21 cellular contexts compared by ENCODE assay signal in genomic region chr4:186878203-186878800, GRCh38.
A peak's percentile ranks its signal among the peaks of the same experiment; 100 is the strongest.
DNase-seq lines count a peak whose midpoint lies in the region; TF ChIP-seq lines count a peak whose summit lies in the region.
"Had no signal": no experiment of that assay in that cellular context is flagged by ENCODE, and none has a peak within 500 bp of the region (broad histone marks: within the 10 kb centered on the region; RNA-seq: fewer than 3 reads in every experiment).

No MANE protein-coding gene starts in this region.

- H3K9me3 ChIP-seq in OCI-LY1 (ENCODE audit: low read length) (peaks cover 7% of the 10 kb centered on the region), endodermal cell (ENCODE audit: control insufficient read depth, low read length) (no peaks in the 10 kb centered on the region)
- H3K9me3 ChIP-seq: SJSA1 had no signal

- no peaks in the 10 kb centered on the region for H3K9me2 ChIP-seq in OCI-LY1 (ENCODE audit: low read depth, low read length)

- H3F3A ChIP-seq in OCI-LY1 (ENCODE audit: insufficient read depth, low read length): no peaks in the 10 kb centered on the region

- H4K20me1 ChIP-seq in OCI-LY1 (ENCODE audit: insufficient read depth, low read length): no peaks in the 10 kb centered on the region
- H4K20me1 ChIP-seq: BLaER1 had no signal

- H3K9me3 Mint-ChIP-seq in glutamatergic neuron (ENCODE audit: unreplicated experiment): peaks cover 3% of the 10 kb centered on the region
- H3K9me3 Mint-ChIP-seq in endodermal cell: peaks cover 8% of the 10 kb centered on the region

- H3K4me1 ChIP-seq in OCI-LY1 (ENCODE audit: insufficient read depth, low read length, severe bottlenecking): peaks cover 14% of the 10 kb centered on the region
- H3K4me1 ChIP-seq in endodermal cell (ENCODE audit: control insufficient read depth, insufficient read depth, low read length): no peaks in the 10 kb centered on the region
- H3K4me1 ChIP-seq: BLaER1 had no signal

- 85 to 100% methylated on average over 1 to 2 of the region's 2 CpGs for WGBS in endodermal cell (ENCODE audit: insufficient coverage in 1 of 2, insufficient read length in 1 of 2), 2 experiments

- TF ChIP-seq CTCF in OCI-LY1 (IDR thresholded peaks at IDR 0.05; ENCODE audit: low read length): no peak
- TF ChIP-seq CTCF in glutamatergic neuron (IDR thresholded peaks at IDR 0.05; ENCODE audit: partially characterized antibody, unreplicated experiment): no peak
- no peak for TF ChIP-seq CTCF in endodermal cell (conservative IDR thresholded peaks at IDR 0.05)

- H3K79me2 ChIP-seq in OCI-LY1 (ENCODE audit: insufficient read depth, low read length): no peaks in the 10 kb centered on the region

- H3K9ac ChIP-seq in OCI-LY1 (ENCODE audit: low read length) (no peak overlapping the region), endodermal cell (ENCODE audit: extremely low read depth, low read length, poor library complexity, severe bottlenecking) (no peak overlapping the region)
- H3K9ac ChIP-seq: BLaER1 had no signal

- H3K4me3 ChIP-seq in OCI-LY1 (ENCODE audit: low read depth, low read length, poor library complexity, severe bottlenecking): no peak overlapping the region
- H3K4me3 ChIP-seq in endodermal cell (ENCODE audit: low read length): no peak overlapping the region
- H3K4me3 ChIP-seq: BLaER1, SJSA1 had no signal

- H3K4me3 Mint-ChIP-seq in glutamatergic neuron (ENCODE audit: unreplicated experiment) (no peak overlapping the region), endodermal cell (no peak overlapping the region)
- H3K4me3 Mint-ChIP-seq: CD4-positive, alpha-beta memory T cell; H9 had no signal

- H3K36me3 Mint-ChIP-seq in glutamatergic neuron (ENCODE audit: unreplicated experiment) (peaks cover 5% of the 10 kb centered on the region), endodermal cell (ENCODE audit: low read depth) (no peaks in the 10 kb centered on the region)
- H3K36me3 Mint-ChIP-seq: CD4-positive, alpha-beta memory T cell had no signal

- no peak overlapping the region for H3K27ac ChIP-seq in OCI-LY1 (ENCODE audit: low read depth, low read length, poor library complexity, severe bottlenecking)
- no peak overlapping the region for H3K27ac ChIP-seq in endodermal cell (ENCODE audit: low read depth, low read length)
- H3K27ac ChIP-seq: BLaER1, RWPE1, SJSA1 had no signal

- no peak overlapping the region for H3K4me2 ChIP-seq in OCI-LY1 (ENCODE audit: low read length)
- H3K4me2 ChIP-seq: BLaER1 had no signal

- H3K36me3 ChIP-seq in OCI-LY1 (ENCODE audit: insufficient read depth, low read length) (no peaks in the 10 kb centered on the region), endodermal cell (ENCODE audit: control insufficient read depth, insufficient read depth, low read length) (no peaks in the 10 kb centered on the region)
- H3K36me3 ChIP-seq: BLaER1, SJSA1 had no signal

- DNase-seq in NCI-H1694 (lab: John Stamatoyannopoulos, UW) (peak; percentile 9), NCI-H1694 treated with DMSO at 0.1 percent for 48 hours (lab: John Stamatoyannopoulos, UW) (no peak), fibroblast of peridontal ligament (ENCODE audit: extremely low read depth) (peak; percentile 84), glutamatergic neuron (no peak), endodermal cell (no peak), NCI-H2081 treated with DMSO at 0.1 percent for 48 hours (lab: John Stamatoyannopoulos, UW) (no peak)
- DNase-seq in stimulated activated CD4-positive, alpha-beta T cell treated with anti-CD3 and anti-CD28 coated beads, Interleukin-2, amount 100 ng/mL, for 48 hours: no peak
- DNase-seq: 8988T; CD4-positive, alpha-beta memory T cell; DMS53; H9; MM.1S; NCI-H1092; NCI-H1436 treated with DMSO at 0.1 percent for 48 hours; NCI-H2081; NCI-H774; PC-3 had no signal

- H2AFZ ChIP-seq in OCI-LY1 (ENCODE audit: low read length): peak overlapping the region; percentile 18; the same call in 1 of the 2 replicates

- H3K27me3 Mint-ChIP-seq in glutamatergic neuron (ENCODE audit: unreplicated experiment) (no peaks in the 10 kb centered on the region), endodermal cell (ENCODE audit: insufficient read depth) (no peaks in the 10 kb centered on the region)

- H3K27me3 ChIP-seq in OCI-LY1 (ENCODE audit: insufficient read depth, low read length) (no peaks in the 10 kb centered on the region), endodermal cell (ENCODE audit: control insufficient read depth, insufficient read depth, low read length, poor library complexity, severe bottlenecking) (no peaks in the 10 kb centered on the region)
- H3K27me3 ChIP-seq: BLaER1, SJSA1 had no signal

- H3K27ac Mint-ChIP-seq in glutamatergic neuron (ENCODE audit: unreplicated experiment) (no peak overlapping the region), endodermal cell (no peak overlapping the region)
- H3K27ac Mint-ChIP-seq: CD4-positive, alpha-beta memory T cell; H9 had no signal

- H3K4me1 Mint-ChIP-seq in glutamatergic neuron (ENCODE audit: low read depth, unreplicated experiment) (no peaks in the 10 kb centered on the region), endodermal cell (peaks cover 5% of the 10 kb centered on the region)
- H3K4me1 Mint-ChIP-seq: CD4-positive, alpha-beta memory T cell had no signal

Comparison
In these comparisons a context has a peak if more than half of its experiments do, and no peak if none do; other contexts are left out.
1. DNase-seq: peak in NCI-H1694 (single experiment) and fibroblast of peridontal ligament (single experiment); none in NCI-H1694 treated with DMSO at 0.1 percent for 48 hours (single experiment), glutamatergic neuron (single experiment), endodermal cell (single experiment), NCI-H2081 treated with DMSO at 0.1 percent for 48 hours (single experiment) and stimulated activated CD4-positive, alpha-beta T cell treated with anti-CD3 and anti-CD28 coated beads, Interleukin-2, amount 100 ng/mL, for 48 hours (0 of 2).